Comparison of ENCODE assay signal across 1 cellular context in the genomic region with DNA sequence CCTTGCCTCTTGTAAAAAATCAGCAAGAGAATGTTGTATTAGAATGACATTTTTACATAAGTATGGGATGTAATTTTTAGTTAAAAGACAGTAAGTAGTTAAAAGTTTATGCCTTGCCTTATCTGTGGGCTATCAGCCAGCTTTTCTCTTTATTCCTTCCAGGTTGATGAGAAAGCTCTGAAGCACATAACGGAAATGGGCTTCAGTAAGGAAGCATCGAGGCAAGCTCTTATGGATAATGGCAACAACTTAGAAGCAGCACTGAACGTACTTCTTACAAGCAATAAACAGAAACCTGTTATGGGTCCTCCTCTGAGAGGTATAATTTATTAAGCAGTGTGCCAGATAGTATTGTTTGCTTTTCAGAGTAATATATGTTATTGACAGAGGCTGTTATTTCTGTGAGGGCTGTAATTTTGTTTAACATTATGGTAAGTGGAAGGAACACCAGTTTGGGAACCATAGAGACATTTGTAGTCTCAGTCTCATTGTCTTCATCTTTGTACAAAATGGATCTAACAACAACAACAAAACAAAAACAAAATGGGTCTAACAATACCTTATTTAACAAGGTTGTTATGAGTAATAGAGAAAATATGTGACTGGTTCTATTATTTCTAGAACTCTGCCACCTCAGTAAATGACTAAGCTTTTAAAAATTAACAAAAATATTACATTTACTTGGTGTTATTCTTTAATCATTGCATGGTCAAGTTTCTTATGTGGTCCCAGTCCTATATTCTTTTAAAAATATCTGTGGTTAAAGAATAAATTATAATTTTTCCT.
TF ChIP-seq lines count a peak whose summit lies in the region.

No MANE protein-coding gene starts in this region.

TF ChIP-seq in GM23338, 12 proteins besides CTCF, POLR2A, EP300 and RAD21 (continued from another document):
- TF ChIP-seq ZNF462 (CRISPR knock-in tag; IDR thresholded peaks at IDR 0.05) = no peak
- TF ChIP-seq REST (IDR thresholded peaks at IDR 0.05; ENCODE audit: unreplicated experiment) = no peak
- TF ChIP-seq JUNB (IDR thresholded peaks at IDR 0.05; ENCODE audit: unreplicated experiment) = no peak
TF ChIP-seq in GM23338: peak in this region for 0.
